ENCODE assay signal across 8 cellular contexts in the genomic region with DNA sequence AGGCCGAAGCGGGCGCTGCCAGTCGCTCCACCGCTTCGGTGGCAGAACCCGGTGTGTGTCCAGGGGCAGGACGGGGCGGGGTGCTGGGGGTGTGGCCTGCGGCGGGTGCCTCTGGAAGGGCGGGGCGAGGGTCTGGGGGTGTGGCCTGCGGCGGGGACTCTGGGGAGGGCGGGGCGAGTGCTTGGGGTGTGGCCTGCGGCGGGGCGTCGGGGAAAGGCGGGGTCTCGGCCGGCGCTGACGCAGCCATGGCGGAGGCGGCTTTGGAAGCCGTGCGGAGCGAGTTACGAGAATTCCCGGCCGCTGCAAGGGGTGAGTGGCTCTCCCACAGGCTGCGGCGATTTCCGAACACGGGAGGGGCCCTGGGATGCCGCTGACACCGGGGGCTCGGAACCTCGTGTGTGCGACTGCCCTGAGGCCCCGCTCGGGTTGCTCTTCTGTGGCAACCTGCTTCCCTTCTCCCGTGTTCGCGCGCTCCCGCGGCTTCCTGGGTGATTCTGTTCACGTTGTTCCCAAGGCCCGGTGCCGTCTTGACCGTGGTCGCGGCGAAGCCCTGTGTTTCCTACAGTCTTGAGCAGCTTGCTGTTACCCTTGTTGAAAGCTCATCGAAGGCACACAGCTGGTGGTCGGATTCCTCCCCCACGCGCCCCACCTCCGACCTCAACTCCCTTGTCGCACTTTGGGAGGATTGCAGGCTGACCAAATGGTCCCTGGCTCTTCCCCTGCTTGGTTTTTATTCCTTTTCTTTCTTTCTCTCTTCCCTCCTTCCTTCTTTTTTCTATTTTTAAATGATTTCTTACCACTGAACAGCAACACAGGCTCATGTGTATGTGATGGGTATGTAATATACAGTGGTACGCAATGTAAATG. TPM values are rescaled to one million over a fixed set of nuclear protein-coding genes. Genes with fewer than 3 reads are reported as not detected.
A peak's percentile ranks its signal among the peaks of the same experiment; 100 is the strongest.
DNase-seq lines count a peak whose midpoint lies in the region; ATAC-seq and TF ChIP-seq lines count a peak whose summit lies in the region.

Gene JMJD7 (plus strand): TSS at position 213 of the 867 bp plus-strand sequence. CDS start 33 bp downstream, at position 246.

- TF ChIP-seq POLR2A in GM18951 (IDR thresholded peaks at IDR 0.05; ENCODE audit: extremely low read depth, insufficient read depth, insufficient read length) (peak; percentile 83), lower leg skin (IDR thresholded peaks at IDR 0.05) (no peak)

- peak within 1 kb of the TSS; percentile 59 for H3K4me3 ChIP-seq in lower leg skin (ENCODE audit: low read depth, poor library complexity, severe bottlenecking)

- WGBS in lower leg skin, 2 donors, result 0 to 1% methylated on average over 55 of the region's 65 CpGs

- intact Hi-C loops in lower leg skin (cut with DNase I; ENCODE audit: low total_unique reads), result no loop called here

- TF ChIP-seq CTCF in lower leg skin (IDR thresholded peaks at IDR 0.05), result no peak

- in situ Hi-C loops in GM18951 (cut with MboI; ENCODE audit: low sequenced_read_pairs, unreplicated experiment), result no loop called here

- ATAC-seq in HG03280 (IDR thresholded peaks at IDR 0.05; ENCODE audit: unreplicated experiment), result peak; percentile 71

- DNase-seq in AG08396 (ENCODE audit: low spot score) (peak; percentile 100), NCI-H774 (lab: John Stamatoyannopoulos, UW) (peak; percentile 82), dermis blood vessel endothelial cell (peak; percentile 93), lower leg skin (ENCODE audit: low spot score in 2 of 2) (peak; percentile 89 to 98)
- peak; percentile 97 to 99 for DNase-seq in activated CD4-positive, alpha-beta T cell treated with anti-CD3 and anti-CD28 coated beads, Interleukin-2, amount 50 U/mL, for 48 hours
- peak; percentile 96 for DNase-seq in stimulated activated CD4-positive, alpha-beta T cell treated with anti-CD3 and anti-CD28 coated beads, Interleukin-4, amount 100 ng/mL, for 24 hours

RNA-seq across cellular contexts. Expression of gene JMJD7, which starts in this region (rescaled TPM):
- 4.1 and 5.3 TPM in 2 replicates for total RNA-seq in dermis blood vessel endothelial cell
- 10 to 100 TPM; 40.7 to 61.6 (median 47.1) TPM for total RNA-seq in lower leg skin

Comparison
In these comparisons a context has a peak if more than half of its experiments do, and no peak if none do; other contexts are left out.
1. Peak in every context shown above with its lines: DNase-seq, ATAC-seq and H3K4me3 ChIP-seq.